8 cellular contexts compared by ENCODE assay signal in genomic region chr9:93119953-93120845, GRCh38. TPM values are rescaled to one million over a fixed set of nuclear protein-coding genes. Genes with fewer than 3 reads are reported as not detected.
DNase-seq lines count a peak whose midpoint lies in the region; ATAC-seq and TF ChIP-seq lines count a peak whose summit lies in the region.

No MANE protein-coding gene starts in this region.

- TF ChIP-seq CTCF in HFFc6 (IDR thresholded peaks at IDR 0.05) = peak; percentile 62
- TF ChIP-seq CTCF in ovary (IDR thresholded peaks at IDR 0.05) = peak in 2 of 3 donors; percentile 63 to 64

- H3K27ac ChIP-seq in ovary = peak overlapping the region in 1 of 2 donors; percentile 68

- no peaks in the 10 kb centered on the region for H3K36me3 ChIP-seq in ovary

- TF ChIP-seq POLR2A in ovary (IDR thresholded peaks at IDR 0.05) = no peak

- peaks cover 24% of the 10 kb centered on the region for H3K36me3 Mint-ChIP-seq in activated naive CD4-positive, alpha-beta T cell treated with anti-CD3 and anti-CD28 coated beads for 36 hours (ENCODE audit: low read depth)
- H3K36me3 Mint-ChIP-seq in HFFc6 (ENCODE audit: low read depth) = no peaks in the 10 kb centered on the region
- H3K36me3 Mint-ChIP-seq in activated T-cell treated with anti-CD3 and anti-CD28 coated beads, Interleukin-2, amount 50 U/mL, for 72 hours (ENCODE audit: insufficient read depth in 2 of 2) = peaks cover 0 to 9% of the 10 kb centered on the region in 2 donors

- H3K9me3 Mint-ChIP-seq in activated naive CD4-positive, alpha-beta T cell treated with anti-CD3 and anti-CD28 coated beads for 36 hours = no peaks in the 10 kb centered on the region
- no peaks in the 10 kb centered on the region for H3K9me3 Mint-ChIP-seq in HFFc6
- H3K9me3 Mint-ChIP-seq in activated T-cell treated with anti-CD3 and anti-CD28 coated beads, Interleukin-2, amount 50 U/mL, for 72 hours = no peaks in the 10 kb centered on the region

- H3K4me3 ChIP-seq in ovary = no peak overlapping the region

- no peaks in the 10 kb centered on the region for H3K9me3 ChIP-seq in ovary

- H3K4me3 Mint-ChIP-seq in activated naive CD4-positive, alpha-beta T cell treated with anti-CD3 and anti-CD28 coated beads for 36 hours = no peak overlapping the region
- H3K4me3 Mint-ChIP-seq in HFFc6 = 0 out of 2 replicates have a peak overlapping the region, but pooled peaks have one; percentile 12
- peak overlapping the region in 1 of 2 donors; percentile 27 for H3K4me3 Mint-ChIP-seq in activated T-cell treated with anti-CD3 and anti-CD28 coated beads, Interleukin-2, amount 50 U/mL, for 72 hours

- CTCF ChIA-PET in activated naive CD4-positive, alpha-beta T cell treated with anti-CD3 and anti-CD28 coated beads for 36 hours (lab: Charles Lee) = interaction anchor here (0.6 to 2.4 kb wide), 11 partner anchors 9 to 277 kb away, joined by 3 to 13 read pairs (median 4); partner anchors contain the start of gene NINJ1

- no peaks in the 10 kb centered on the region for H3K27me3 Mint-ChIP-seq in activated naive CD4-positive, alpha-beta T cell treated with anti-CD3 and anti-CD28 coated beads for 36 hours (ENCODE audit: low read depth)
- H3K27me3 Mint-ChIP-seq in HFFc6 (ENCODE audit: insufficient read depth) = no peaks in the 10 kb centered on the region; the same call in 1 of the 2 replicates
- H3K27me3 Mint-ChIP-seq in activated T-cell treated with anti-CD3 and anti-CD28 coated beads, Interleukin-2, amount 50 U/mL, for 72 hours (ENCODE audit: low read depth) = no peaks in the 10 kb centered on the region

- peak overlapping the region; percentile 68 for H3K27ac Mint-ChIP-seq in activated naive CD4-positive, alpha-beta T cell treated with anti-CD3 and anti-CD28 coated beads for 36 hours
- H3K27ac Mint-ChIP-seq in HFFc6 = peak overlapping the region; percentile 66
- H3K27ac Mint-ChIP-seq in activated T-cell treated with anti-CD3 and anti-CD28 coated beads, Interleukin-2, amount 50 U/mL, for 72 hours = no peak overlapping the region

- H3K4me1 ChIP-seq in ovary (ENCODE audit: insufficient read depth) = peaks cover 16% of the 10 kb centered on the region

- H3K4me1 Mint-ChIP-seq in activated naive CD4-positive, alpha-beta T cell treated with anti-CD3 and anti-CD28 coated beads for 36 hours (ENCODE audit: low read depth) = peaks cover 17% of the 10 kb centered on the region
- H3K4me1 Mint-ChIP-seq in HFFc6 (ENCODE audit: low read depth) = peaks cover 14% of the 10 kb centered on the region
- H3K4me1 Mint-ChIP-seq in activated T-cell treated with anti-CD3 and anti-CD28 coated beads, Interleukin-2, amount 50 U/mL, for 72 hours (ENCODE audit: low read depth) = peaks cover 23% of the 10 kb centered on the region

- DNase-seq in activated naive CD4-positive, alpha-beta T cell treated with anti-CD3 and anti-CD28 coated beads for 36 hours = peak; percentile 72
- DNase-seq in activated naive CD4-positive, alpha-beta T cell (lab: John Stamatoyannopoulos, UW) = no peak
- peak; percentile 68 for DNase-seq in HFFc6
- DNase-seq in NCI-H2029 treated with DMSO at 0.1 percent for 48 hours (lab: John Stamatoyannopoulos, UW) = peak; percentile 28
- peak; percentile 57 to 58 for DNase-seq in activated T-cell treated with anti-CD3 and anti-CD28 coated beads, Interleukin-2, amount 50 U/mL, for 72 hours
- DNase-seq in glomerular endothelial cell (ENCODE audit: extremely low read depth, low read depth, low spot score) = peak; percentile 25
- DNase-seq in ovary = peak; percentile 91 to 97 (median 96)
- no peak for DNase-seq in NCI-H146 (lab: John Stamatoyannopoulos, UW)

- TF ChIP-seq EP300 in ovary (IDR thresholded peaks at IDR 0.05) = no peak

- H3K27me3 ChIP-seq in ovary = no peaks in the 10 kb centered on the region

- intact Hi-C loops in activated naive CD4-positive, alpha-beta T cell treated with anti-CD3 and anti-CD28 coated beads for 36 hours (cut with micrococcal nuclease) = no loop called here
- intact Hi-C loops in ovary (cut with DNase I) = no loop called here

- ATAC-seq in activated T-cell treated with anti-CD3 and anti-CD28 coated beads, Interleukin-2, amount 50 U/mL, for 72 hours (replicated peaks in 1 of 2) = peak; percentile 80 to 83

- WGBS in ovary, 3 donors = 32 to 38% (median 38%) methylated on average over 23 of the region's 23 CpGs

RNA-seq across cellular contexts. Expression of gene NINJ1, which starts 13.9 kb away (rescaled TPM):
- total RNA-seq in activated naive CD4-positive, alpha-beta T cell treated with anti-CD3 and anti-CD28 coated beads for 36 hours = 10 to 100 TPM; 93.9 to 96.9 TPM
- total RNA-seq in HFFc6 (2021; fragmentation: NEBNext Ultra II Directional; extraction: Animal tissue kit (Norgen Biotek cat#: 25700)) = 10 to 100 TPM; 23.2 to 28.0 (median 25.6) TPM
- total RNA-seq in activated T-cell treated with anti-CD3 and anti-CD28 coated beads, Interleukin-2, amount 50 U/mL, for 72 hours = 100 to 1,000 TPM; 121 to 124 TPM
- 150 and 154 TPM in 2 replicates for total RNA-seq in glomerular endothelial cell
- total RNA-seq in ovary = 10 to 100 TPM; 35.2 to 75.2 (median 40.6) TPM
- polyA plus RNA-seq in ovary = 10 to 100 TPM in 1 of 2 donors, 1 to 10 TPM in 1; 7.5 to 46.1 TPM

RNA-seq across cellular contexts. Expression of gene CARD19, which starts 24.2 kb away (rescaled TPM):
- 10 to 100 TPM; 51.4 to 52.0 TPM for total RNA-seq in activated naive CD4-positive, alpha-beta T cell treated with anti-CD3 and anti-CD28 coated beads for 36 hours
- 10 to 100 TPM; 35.3 to 40.6 (median 37.9) TPM for total RNA-seq in HFFc6 (2021; fragmentation: NEBNext Ultra II Directional; extraction: Animal tissue kit (Norgen Biotek cat#: 25700))
- 10 to 100 TPM; 65.7 to 70.0 TPM for total RNA-seq in activated T-cell treated with anti-CD3 and anti-CD28 coated beads, Interleukin-2, amount 50 U/mL, for 72 hours
- total RNA-seq in glomerular endothelial cell = 97.3 and 133 TPM in 2 replicates
- 10 to 100 TPM; 34.0 to 50.0 (median 44.7) TPM for total RNA-seq in ovary
- polyA plus RNA-seq in ovary = 10 to 100 TPM in 1 of 2 donors, 1 to 10 TPM in 1; 5.0 to 67.6 TPM

Comparison
In these comparisons a context has a peak if more than half of its experiments do, and no peak if none do; other contexts are left out.
1. DNase-seq: peak in activated naive CD4-positive, alpha-beta T cell treated with anti-CD3 and anti-CD28 coated beads for 36 hours (single experiment), HFFc6 (single experiment), NCI-H2029 treated with DMSO at 0.1 percent for 48 hours (single experiment), activated T-cell treated with anti-CD3 and anti-CD28 coated beads, Interleukin-2, amount 50 U/mL, for 72 hours (2 of 2), glomerular endothelial cell (single experiment) and ovary (5 of 5); none in activated naive CD4-positive, alpha-beta T cell (0 of 4) and NCI-H146 (single experiment).